ENCODE assay signal across 20 cellular contexts in the genomic region with DNA sequence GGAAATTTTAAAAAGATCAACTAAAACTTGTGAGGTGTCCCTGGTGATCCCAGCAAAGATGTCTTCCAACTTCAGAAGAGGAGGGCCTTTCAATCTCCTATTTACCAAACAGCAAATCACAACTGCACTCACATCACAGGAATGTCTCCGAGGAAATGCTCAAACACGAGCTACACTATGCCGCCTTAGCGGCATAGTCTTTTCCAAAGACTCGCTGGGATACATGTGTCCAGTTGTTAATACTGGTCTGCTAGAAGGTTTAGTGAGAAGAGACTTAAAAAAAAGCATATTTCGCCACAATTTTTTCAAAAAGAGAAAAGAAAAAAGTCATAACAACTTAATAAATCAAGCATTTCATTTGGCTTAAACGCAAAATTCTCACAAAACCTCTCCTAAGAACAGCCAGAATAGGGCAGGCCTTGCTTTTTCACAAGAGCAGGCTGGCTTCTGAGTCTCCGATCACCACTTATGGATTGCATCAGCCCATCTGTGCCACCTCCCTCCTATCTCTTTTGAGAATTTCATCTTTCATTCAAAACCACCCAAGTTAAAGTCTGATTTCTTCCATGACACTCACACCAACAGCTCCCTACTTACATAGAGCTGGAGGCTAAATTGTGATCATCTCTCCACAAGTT.
A peak's percentile ranks its signal among the peaks of the same experiment; 100 is the strongest.
DNase-seq lines count a peak whose midpoint lies in the region; ATAC-seq, FAIRE-seq and TF ChIP-seq lines count a peak whose summit lies in the region.
"Had no signal": no experiment of that assay in that cellular context is flagged by ENCODE, and none has a peak within 500 bp of the region (broad histone marks: within the 10 kb centered on the region; RNA-seq: fewer than 3 reads in every experiment).

No MANE protein-coding gene starts in this region.

- TF ChIP-seq POLR2A in GM12891 (IDR thresholded peaks at IDR 0.05; ENCODE audit: low read depth, low read length): no peak

- DNase-seq in A673 (ENCODE audit: low spot score): no peak
- DNase-seq in chondrocyte (ENCODE audit: low spot score): no peak
- DNase-seq in DMS79 treated with DMSO at 0.1 percent for 48 hours (lab: John Stamatoyannopoulos, UW): no peak
- no peak for DNase-seq in GM12891 (ENCODE audit: insufficient read length, low spot score)
- no peak for DNase-seq in D341Med (ENCODE audit: low spot score)
- DNase-seq: activated CD8-positive, alpha-beta memory T cell treated with anti-CD3 and anti-CD28 coated beads, Interleukin-2, amount 10 ng/mL, durations not matched to agents 7 days and 5 days; activated naive CD4-positive, alpha-beta T cell treated with anti-CD3 and anti-CD28 coated beads, Interleukin-2, amount 10 ng/mL, durations not matched to agents 7 days and 5 days; dorsolateral prefrontal cortex; NCI-H187; NCI-H510A treated with DMSO at 0.1 percent for 48 hours; posterior cingulate gyrus; SHP77; spleen; stimulated activated naive B cell treated with anti-CD40 and anti-IgM and Interleukin-4, amounts not matched to agents 10 μg/mL and 1 μg/mL and 100 μg/mL, for 72 hours had no signal

- H3K9me3 Mint-ChIP-seq in chondrocyte (ENCODE audit: low read depth) (peaks cover 3% of the 10 kb centered on the region), nephron (peaks cover 9% of the 10 kb centered on the region)
- H3K9me3 Mint-ChIP-seq: activated naive CD4-positive, alpha-beta T cell treated with anti-CD3 and anti-CD28 coated beads, Interleukin-2, amount 10 ng/mL, durations not matched to agents 7 days and 5 days had no signal

- H3K36me3 ChIP-seq in A673 (ENCODE audit: insufficient read depth, low read length, poor library complexity, severe bottlenecking): no peaks in the 10 kb centered on the region
- peaks cover 14% of the 10 kb centered on the region for H3K36me3 ChIP-seq in HUES48 (ENCODE audit: control insufficient read depth, insufficient read depth, low read length)

- H3K4me3 Mint-ChIP-seq in chondrocyte (ENCODE audit: unreplicated experiment): no peak overlapping the region
- no peak overlapping the region for H3K4me3 Mint-ChIP-seq in nephron
- H3K4me3 Mint-ChIP-seq: activated CD8-positive, alpha-beta memory T cell treated with anti-CD3 and anti-CD28 coated beads, Interleukin-2, amount 10 ng/mL, durations not matched to agents 7 days and 5 days; activated naive CD4-positive, alpha-beta T cell treated with anti-CD3 and anti-CD28 coated beads, Interleukin-2, amount 10 ng/mL, durations not matched to agents 7 days and 5 days; stimulated activated naive B cell treated with anti-CD40 and anti-IgM and Interleukin-4, amounts not matched to agents 10 μg/mL and 1 μg/mL and 100 μg/mL, for 72 hours had no signal

- TF ChIP-seq CTCF in A673 (conservative IDR thresholded peaks at IDR 0.05; ENCODE audit: low read depth, low read length) (no peak), chondrocyte (IDR thresholded peaks at IDR 0.05) (no peak), nephron (IDR thresholded peaks at IDR 0.05; ENCODE audit: unreplicated experiment in 3 of 3) (no peak)

- H3K9ac ChIP-seq in HUES48 (ENCODE audit: low read depth, low read length): no peak overlapping the region; the same call in 1 of the 2 replicates

- POLR2A ChIA-PET in A673 (lab: Charles Lee; ENCODE audit: low non-redundant PET): no interaction called here

- CTCF ChIA-PET in A673 (lab: Charles Lee): no interaction called here

- no peaks in the 10 kb centered on the region for H3K27me3 ChIP-seq in A673 (replicated peaks; ENCODE audit: insufficient read depth, low read depth, low read length, poor library complexity)
- no peaks in the 10 kb centered on the region for H3K27me3 ChIP-seq in HUES48 (ENCODE audit: control insufficient read depth, insufficient read depth, low read length)
- H3K27me3 ChIP-seq: dorsolateral prefrontal cortex, spleen had no signal

- intact Hi-C loops in A673 (cut with micrococcal nuclease; ENCODE audit: unreplicated experiment): no loop called here

- H3K9me3 ChIP-seq in A673 (ENCODE audit: low read depth, low read length, poor library complexity, severe bottlenecking) (no peaks in the 10 kb centered on the region), HUES48 (ENCODE audit: control insufficient read depth, insufficient read depth, low read length) (no peaks in the 10 kb centered on the region)
- H3K9me3 ChIP-seq: spleen had no signal

- H3K27ac Mint-ChIP-seq in chondrocyte (ENCODE audit: unreplicated experiment) (peak overlapping the region; percentile 57), nephron (peak overlapping the region; percentile 38 to 97 (median 47))
- H3K27ac Mint-ChIP-seq: activated CD8-positive, alpha-beta memory T cell treated with anti-CD3 and anti-CD28 coated beads, Interleukin-2, amount 10 ng/mL, durations not matched to agents 7 days and 5 days; activated naive CD4-positive, alpha-beta T cell treated with anti-CD3 and anti-CD28 coated beads, Interleukin-2, amount 10 ng/mL, durations not matched to agents 7 days and 5 days; stimulated activated naive B cell treated with anti-CD40 and anti-IgM and Interleukin-4, amounts not matched to agents 10 μg/mL and 1 μg/mL and 100 μg/mL, for 72 hours had no signal

- H3K27ac ChIP-seq in A673 (ENCODE audit: low read depth, low read length, poor library complexity, severe bottlenecking) (peak overlapping the region; percentile 49), HUES48 (ENCODE audit: low read depth, low read length) (peak overlapping the region; percentile 40)
- H3K27ac ChIP-seq: spleen had no signal

- H3K27me3 Mint-ChIP-seq in chondrocyte (ENCODE audit: low read depth): no peaks in the 10 kb centered on the region
- no peaks in the 10 kb centered on the region for H3K27me3 Mint-ChIP-seq in nephron (ENCODE audit: low read depth)
- H3K27me3 Mint-ChIP-seq: activated CD8-positive, alpha-beta memory T cell treated with anti-CD3 and anti-CD28 coated beads, Interleukin-2, amount 10 ng/mL, durations not matched to agents 7 days and 5 days; activated naive CD4-positive, alpha-beta T cell treated with anti-CD3 and anti-CD28 coated beads, Interleukin-2, amount 10 ng/mL, durations not matched to agents 7 days and 5 days; stimulated activated naive B cell treated with anti-CD40 and anti-IgM and Interleukin-4, amounts not matched to agents 10 μg/mL and 1 μg/mL and 100 μg/mL, for 72 hours had no signal

- peaks cover 4% of the 10 kb centered on the region for H3K4me1 ChIP-seq in A673 (ENCODE audit: insufficient read depth, low read length, poor library complexity, severe bottlenecking)
- H3K4me1 ChIP-seq in HUES48 (ENCODE audit: control insufficient read depth, insufficient read depth, low read length): peaks cover 13% of the 10 kb centered on the region

- peaks cover 15% of the 10 kb centered on the region for H3K36me3 Mint-ChIP-seq in chondrocyte (ENCODE audit: low read depth)
- peaks cover 44% of the 10 kb centered on the region for H3K36me3 Mint-ChIP-seq in nephron (ENCODE audit: low read depth)
- H3K36me3 Mint-ChIP-seq: activated naive CD4-positive, alpha-beta T cell treated with anti-CD3 and anti-CD28 coated beads, Interleukin-2, amount 10 ng/mL, durations not matched to agents 7 days and 5 days had no signal

- no TSS peak for BruUV-seq in A673 (replicated peaks; lab: Mats Ljungman, UMichigan)

- no peak for FAIRE-seq in GM12891 (lab: Jason Lieb, UNC)
- FAIRE-seq: D721Med, H54 had no signal

- H3K4me1 Mint-ChIP-seq in chondrocyte (ENCODE audit: low read depth): peaks cover 56% of the 10 kb centered on the region
- H3K4me1 Mint-ChIP-seq in nephron: peaks cover 21% of the 10 kb centered on the region

- no peak for ATAC-seq in GM18517 (IDR thresholded peaks at IDR 0.05; ENCODE audit: unreplicated experiment)
- ATAC-seq: activated CD8-positive, alpha-beta memory T cell treated with anti-CD3 and anti-CD28 coated beads, Interleukin-2, amount 10 ng/mL, durations not matched to agents 7 days and 5 days; left lobe of liver; stimulated activated naive B cell treated with anti-CD40 and anti-IgM and Interleukin-4, amounts not matched to agents 10 μg/mL and 1 μg/mL and 100 μg/mL, for 72 hours had no signal

- H3K4me3 ChIP-seq in A673 (ENCODE audit: low read depth, low read length, poor library complexity, severe bottlenecking) (no peak overlapping the region), HUES48 (ENCODE audit: low read depth, low read length) (no peak overlapping the region)
- H3K4me3 ChIP-seq: dorsolateral prefrontal cortex, spleen had no signal

TF ChIP-seq in GM12891, 5 proteins besides CTCF, POLR2A, EP300 and RAD21:
- TF ChIP-seq SPI1 (IDR thresholded peaks at IDR 0.05; ENCODE audit: low read depth, low read length) (no peak), POLR2AphosphoS5 (IDR thresholded peaks at IDR 0.05; ENCODE audit: low read depth, low read length) (no peak), POU2F2 (IDR thresholded peaks at IDR 0.05; ENCODE audit: low read depth, low read length) (no peak), PAX5 (IDR thresholded peaks at IDR 0.05; ENCODE audit: insufficient read depth, low read length, severe bottlenecking) (no peak), TAF1 (IDR thresholded peaks at IDR 0.05; ENCODE audit: low read depth, low read length) (no peak)
